28 cellular contexts compared by ENCODE assay signal in the genomic region with DNA sequence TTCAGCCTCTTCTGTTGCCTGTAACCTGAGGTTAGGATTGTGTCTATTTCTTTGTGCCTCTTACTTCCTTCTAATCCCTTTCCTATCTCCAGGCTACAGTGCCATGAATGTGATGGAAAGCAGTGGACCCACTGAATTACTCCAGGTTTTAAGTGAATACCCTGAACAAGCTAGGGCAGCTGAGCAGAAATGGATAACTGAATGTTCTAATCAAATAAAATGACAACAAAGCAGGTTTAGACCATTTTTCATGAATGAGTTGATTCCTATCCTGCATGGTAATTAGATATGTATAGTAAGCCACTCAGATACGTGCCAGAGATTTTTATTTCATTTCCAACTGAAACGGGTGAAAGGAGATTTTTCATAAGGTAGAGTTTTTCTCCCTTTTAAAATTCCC.
"Had no signal": no experiment of that assay in that cellular context is flagged by ENCODE, and none has a peak within 500 bp of the region (broad histone marks: within the 10 kb centered on the region; RNA-seq: fewer than 3 reads in every experiment).

No MANE protein-coding gene starts in this region.

- H3K4me1 Mint-ChIP-seq: stimulated activated effector memory CD8-positive, alpha-beta T cell treated with anti-CD3 and anti-CD28 coated beads, Interleukin-12 subunit alpha, Interleukin-12 subunit beta, amount 100 ng/mL, for 72 hours; stimulated activated memory B cell treated with anti-CD40 and anti-IgM and Interleukin-4, amounts not matched to agents 10 μg/mL and 1 μg/mL and 100 μg/mL, for 72 hours; stimulated activated naive B cell treated with anti-CD40 and anti-IgM and Interleukin-4, amounts not matched to agents 10 μg/mL and 1 μg/mL and 100 μg/mL, for 72 hours; stimulated activated naive CD8-positive, alpha-beta T cell treated with anti-CD3 and anti-CD28 coated beads, Interleukin-15, amount 100 ng/mL, for 72 hours had no signal

- H3K27ac Mint-ChIP-seq: stimulated activated effector memory CD8-positive, alpha-beta T cell treated with anti-CD3 and anti-CD28 coated beads, Interleukin-12 subunit alpha, Interleukin-12 subunit beta, amount 100 ng/mL, for 72 hours; stimulated activated memory B cell treated with anti-CD40 and anti-IgM and Interleukin-4, amounts not matched to agents 10 μg/mL and 1 μg/mL and 100 μg/mL, for 72 hours; stimulated activated naive B cell treated with anti-CD40 and anti-IgM and Interleukin-4, amounts not matched to agents 10 μg/mL and 1 μg/mL and 100 μg/mL, for 72 hours; stimulated activated naive CD8-positive, alpha-beta T cell treated with anti-CD3 and anti-CD28 coated beads, Interleukin-15, amount 100 ng/mL, for 72 hours; stimulated activated naive CD8-positive, alpha-beta T cell treated with anti-CD3 and anti-CD28 coated beads, Interleukin-15, Interleukin-2, amounts not matched to agents 100 ng/mL and 50 ng/mL, for 24 hours; type B pancreatic cell had no signal

- H3K27me3 Mint-ChIP-seq: stimulated activated memory B cell treated with anti-CD40 and anti-IgM and Interleukin-4, amounts not matched to agents 10 μg/mL and 1 μg/mL and 100 μg/mL, for 72 hours; stimulated activated naive B cell treated with anti-CD40 and anti-IgM and Interleukin-4, amounts not matched to agents 10 μg/mL and 1 μg/mL and 100 μg/mL, for 72 hours; stimulated activated naive CD8-positive, alpha-beta T cell treated with anti-CD3 and anti-CD28 coated beads, Interleukin-15, amount 100 ng/mL, for 72 hours had no signal

- H3K27ac ChIP-seq: stomach, suprapubic skin, testis, thoracic aorta, thyroid gland, tibial artery, tibial nerve, transverse colon, upper lobe of left lung, upper lobe of right lung, uterus, vagina had no signal

- H3K4me1 ChIP-seq: stomach, suprapubic skin, testis, thyroid gland, tibial artery, tibial nerve, transverse colon, upper lobe of left lung, upper lobe of right lung, uterus, vagina had no signal

- H3K27me3 ChIP-seq: stomach, suprapubic skin, testis, thyroid gland, tibial artery, tibial nerve, transverse colon, upper lobe of left lung, upper lobe of right lung, uterus, vagina had no signal

- ATAC-seq: stimulated activated effector memory CD8-positive, alpha-beta T cell treated with anti-CD3 and anti-CD28 coated beads, Interleukin-12 subunit alpha, Interleukin-12 subunit beta, amount 100 ng/mL, for 72 hours; stimulated activated memory B cell treated with anti-CD40 and anti-IgM and Interleukin-4, amounts not matched to agents 10 μg/mL and 1 μg/mL and 100 μg/mL, for 72 hours; stimulated activated naive B cell treated with anti-CD40 and anti-IgM and Interleukin-4, amounts not matched to agents 10 μg/mL and 1 μg/mL and 100 μg/mL, for 72 hours; stimulated activated naive CD8-positive, alpha-beta T cell treated with anti-CD3 and anti-CD28 coated beads, Interleukin-15, amount 100 ng/mL, for 72 hours; stimulated activated naive CD8-positive, alpha-beta T cell treated with anti-CD3 and anti-CD28 coated beads, Interleukin-15, Interleukin-2, amounts not matched to agents 100 U/mL and 50 U/mL, for 24 hours; upper lobe of right lung had no signal

- H3K9me3 ChIP-seq: stomach, suprapubic skin, testis, thoracic aorta, thyroid gland, tibial artery, transverse colon, upper lobe of left lung, upper lobe of right lung, uterus, vagina had no signal

- DNase-seq: stimulated activated CD4-positive, alpha-beta T cell treated with anti-CD3 and anti-CD28 coated beads, Interleukin-2, amount 100 ng/mL, for 48 hours; stimulated activated CD4-positive, alpha-beta T cell treated with anti-CD3 and anti-CD28 coated beads, Interleukin-4, amount 100 ng/mL, for 1 hour; stimulated activated CD4-positive, alpha-beta T cell treated with anti-CD3 and anti-CD28 coated beads, Interleukin-4, amount 100 ng/mL, for 24 hours; stimulated activated CD4-positive, alpha-beta T cell treated with anti-CD3 and anti-CD28 coated beads, Interleukin-4, amount 100 ng/mL, for 4 hours; stimulated activated CD8-positive, alpha-beta memory T cell treated with anti-CD3 and anti-CD28 coated beads, Interleukin-4, amount 100 ng/mL, for 48 hours; stimulated activated naive B cell treated with anti-CD40 and anti-IgM and Interleukin-4, amounts not matched to agents 10 μg/mL and 1 μg/mL and 100 μg/mL, for 72 hours; stimulated activated naive CD4-positive, alpha-beta T cell; stimulated activated naive CD4-positive, alpha-beta T cell treated with Interleukin-2 at 50 U/mL for 16 hours; stimulated activated naive CD8-positive, alpha-beta T cell treated with anti-CD3 and anti-CD28 coated beads, Interleukin-15, amount 100 ng/mL, for 72 hours; stimulated activated naive CD8-positive, alpha-beta T cell treated with anti-CD3 and anti-CD28 coated beads, Interleukin-15, Interleukin-2, amounts not matched to agents 100 U/mL and 50 U/mL, for 24 hours; stomach; substantia nigra; testis; thyroid gland; tibial artery; transverse colon; trophoblast cell; upper lobe of left lung; upper lobe of right lung; uterus had no signal

- H3K36me3 ChIP-seq: stomach, suprapubic skin, thoracic aorta, thyroid gland, tibial artery, tibial nerve, transverse colon, upper lobe of left lung, upper lobe of right lung, uterus, vagina had no signal

- H3K9me3 Mint-ChIP-seq: type B pancreatic cell had no signal

- H3K4me3 Mint-ChIP-seq: stimulated activated effector memory CD8-positive, alpha-beta T cell treated with anti-CD3 and anti-CD28 coated beads, Interleukin-12 subunit alpha, Interleukin-12 subunit beta, amount 100 ng/mL, for 72 hours; stimulated activated memory B cell treated with anti-CD40 and anti-IgM and Interleukin-4, amounts not matched to agents 10 μg/mL and 1 μg/mL and 100 μg/mL, for 72 hours; stimulated activated naive B cell treated with anti-CD40 and anti-IgM and Interleukin-4, amounts not matched to agents 10 μg/mL and 1 μg/mL and 100 μg/mL, for 72 hours; stimulated activated naive CD8-positive, alpha-beta T cell treated with anti-CD3 and anti-CD28 coated beads, Interleukin-15, amount 100 ng/mL, for 72 hours; stimulated activated naive CD8-positive, alpha-beta T cell treated with anti-CD3 and anti-CD28 coated beads, Interleukin-15, Interleukin-2, amounts not matched to agents 100 ng/mL and 50 ng/mL, for 24 hours; type B pancreatic cell had no signal

- H3K36me3 Mint-ChIP-seq: stimulated activated effector memory CD8-positive, alpha-beta T cell treated with anti-CD3 and anti-CD28 coated beads, Interleukin-12 subunit alpha, Interleukin-12 subunit beta, amount 100 ng/mL, for 72 hours; stimulated activated memory B cell treated with anti-CD40 and anti-IgM and Interleukin-4, amounts not matched to agents 10 μg/mL and 1 μg/mL and 100 μg/mL, for 72 hours; stimulated activated naive B cell treated with anti-CD40 and anti-IgM and Interleukin-4, amounts not matched to agents 10 μg/mL and 1 μg/mL and 100 μg/mL, for 72 hours; type B pancreatic cell had no signal

- H3K4me3 ChIP-seq: stomach, suprapubic skin, testis, thoracic aorta, thyroid gland, tibial artery, tibial nerve, transverse colon, upper lobe of left lung, upper lobe of right lung, uterus, vagina had no signal
